In the genomic region with DNA sequence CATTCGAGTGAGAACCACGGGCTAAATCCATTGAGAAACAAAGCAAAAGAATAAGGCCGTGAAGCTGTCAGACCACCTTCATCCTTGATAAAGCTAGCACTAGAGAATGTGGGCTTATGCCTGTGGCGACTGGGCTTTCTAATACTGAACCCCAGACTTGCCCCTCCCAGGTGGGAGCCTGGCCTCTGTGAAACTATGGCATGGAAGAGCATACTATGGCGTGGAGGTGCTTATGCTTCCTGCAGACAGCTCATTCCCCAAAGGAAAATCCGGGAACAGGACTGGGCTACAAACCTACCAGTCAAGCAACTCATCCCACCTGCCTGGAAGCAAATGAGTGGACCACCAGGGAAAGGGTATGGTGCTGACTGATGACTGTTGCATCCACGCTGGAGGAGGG, we compare ENCODE assay signal across 25 cellular contexts.
DNase-seq lines count a peak whose midpoint lies in the region; ATAC-seq and TF ChIP-seq lines count a peak whose summit lies in the region.
"Had no signal": no experiment of that assay in that cellular context is flagged by ENCODE, and none has a peak within 500 bp of the region (broad histone marks: within the 10 kb centered on the region; RNA-seq: fewer than 3 reads in every experiment).

No MANE protein-coding gene starts in this region.

- H3K9me3 ChIP-seq in HCT116 (ENCODE audit: control insufficient read depth in 1 of 2, insufficient read depth in 1 of 2, low read depth in 1 of 2, low read length in 2 of 2): no peaks in the 10 kb centered on the region
- no peaks in the 10 kb centered on the region for H3K9me3 ChIP-seq in adipocyte (ENCODE audit: control insufficient read depth, low read length)
- H3K9me3 ChIP-seq: colonic mucosa, left lung, neutrophil, sigmoid colon, tibial nerve had no signal

- no peak overlapping the region for H2AFZ ChIP-seq in HCT116 (ENCODE audit: low read depth, low read length, poor library complexity, severe bottlenecking)

- no peak for DNase-seq in HCT116 (ENCODE audit: low read depth, low spot score)
- no peak for DNase-seq in adipocyte (ENCODE audit: low read depth)
- no peak for DNase-seq in dorsolateral prefrontal cortex
- no peak for DNase-seq in progenitor cell of endocrine pancreas (ENCODE audit: low spot score, unreplicated experiment)
- DNase-seq in OCI-M1 (lab: John Stamatoyannopoulos, UW): no peak
- DNase-seq in DMS114 treated with DMSO at 0.1 percent for 48 hours (lab: John Stamatoyannopoulos, UW; ENCODE audit: unreplicated experiment): no peak
- DNase-seq: activated CD4-positive, CD25-positive, alpha-beta regulatory T cell; activated CD8-positive, alpha-beta memory T cell treated with anti-CD3 and anti-CD28 coated beads, Interleukin-2, amount 10 ng/mL, durations not matched to agents 7 days and 5 days; activated naive CD8-positive, alpha-beta T cell treated with anti-CD3 and anti-CD28 coated beads, Interleukin-2, amount 50 U/mL, for 24 hours; activated T-cell treated with anti-CD3 and anti-CD28 coated beads, Interleukin-2, amount 50 U/mL, for 48 hours; colonic mucosa; DMS 273 treated with DMSO at 0.1 percent for 48 hours; effector CD8-positive, alpha-beta T cell; Karpas-422; left lung; mesendoderm; NCI-H1436; NCI-H2107; sigmoid colon; stimulated activated CD4-positive, alpha-beta T cell treated with anti-CD3 and anti-CD28 coated beads, Interleukin-4, amount 100 ng/mL, for 24 hours had no signal

- H3K4me3 Mint-ChIP-seq in progenitor cell of endocrine pancreas (ENCODE audit: low read depth): no peak overlapping the region
- H3K4me3 Mint-ChIP-seq: activated CD8-positive, alpha-beta memory T cell treated with anti-CD3 and anti-CD28 coated beads, Interleukin-2, amount 10 ng/mL, durations not matched to agents 7 days and 5 days; activated naive CD8-positive, alpha-beta T cell treated with anti-CD3 and anti-CD28 coated beads, Interleukin-2, amount 50 U/mL, for 24 hours; brain; T-helper 1 cell treated with Interleukin-12 subunit alpha and Interleukin-12 subunit beta and Interleukin-4 antibody, amounts not matched to agents 30 μg/mL and 1 μg/mL, for 36 hours had no signal

- H3K79me2 ChIP-seq in HCT116 (ENCODE audit: insufficient read depth, low read length): no peaks in the 10 kb centered on the region

- H3K36me3 ChIP-seq in HCT116 (ENCODE audit: control insufficient read depth in 1 of 2, insufficient read depth in 2 of 2, low read length in 2 of 2) (no peaks in the 10 kb centered on the region), adipocyte (ENCODE audit: control insufficient read depth, insufficient read depth, low read length, severe bottlenecking) (no peaks in the 10 kb centered on the region)
- H3K36me3 ChIP-seq: colonic mucosa, left lung, neutrophil, sigmoid colon, tibial nerve had no signal

- CTCF ChIA-PET in HCT116 (lab: Charles Lee): interaction anchor here (1.8 kb wide), 1 partner anchor 10 kb away, joined by 5 read pairs; no protein-coding TSS in a partner anchor

- no peak for TF ChIP-seq CTCF in HCT116 (IDR thresholded peaks at IDR 0.05 in 2 of 3, conservative IDR thresholded peaks at IDR 0.05 in 1 of 3; ENCODE audit: borderline replicate concordance in 1 of 3, insufficient read depth in 1 of 3, low read depth in 2 of 3, low read length in 2 of 3)
- TF ChIP-seq CTCF in dorsolateral prefrontal cortex (IDR thresholded peaks at IDR 0.05 in 54 of 56, conservative IDR thresholded peaks at IDR 0.05 in 2 of 56; ENCODE audit: low read depth in 1 of 56, partially characterized antibody in 56 of 56): no peak
- TF ChIP-seq CTCF in progenitor cell of endocrine pancreas (IDR thresholded peaks at IDR 0.05; ENCODE audit: unreplicated experiment): no peak

- H3K27me3 ChIP-seq in HCT116 (ENCODE audit: insufficient read depth, low read length) (no peaks in the 10 kb centered on the region), adipocyte (replicated peaks; ENCODE audit: control insufficient read depth, insufficient read depth, low read length) (no peaks in the 10 kb centered on the region), dorsolateral prefrontal cortex (no peaks in the 10 kb centered on the region)
- H3K27me3 ChIP-seq: colonic mucosa, left lung, neutrophil, sigmoid colon, tibial nerve had no signal

- TF ChIP-seq POLR2A in HCT116 (IDR thresholded peaks at IDR 0.05; ENCODE audit: borderline replicate concordance, extremely low read depth, insufficient read depth, insufficient read length): no peak

- H3K9ac ChIP-seq in HCT116 (ENCODE audit: low read length): no peak overlapping the region
- H3K9ac ChIP-seq in adipocyte (ENCODE audit: low read length): peak overlapping the region; percentile 63

- ATAC-seq in HCT116 (no peak), GM21360 (IDR thresholded peaks at IDR 0.05; ENCODE audit: unreplicated experiment) (no peak)
- ATAC-seq: activated CD8-positive, alpha-beta memory T cell treated with anti-CD3 and anti-CD28 coated beads, Interleukin-2, amount 10 ng/mL, durations not matched to agents 7 days and 5 days; activated naive CD8-positive, alpha-beta T cell treated with anti-CD3 and anti-CD28 coated beads, Interleukin-2, amount 50 U/mL, for 24 hours; left lung had no signal

- no peaks in the 10 kb centered on the region for H3K27me3 Mint-ChIP-seq in progenitor cell of endocrine pancreas

- H3K9me2 ChIP-seq in HCT116 (ENCODE audit: insufficient read depth): no peaks in the 10 kb centered on the region

- peak overlapping the region; percentile 88 for H3K27ac Mint-ChIP-seq in progenitor cell of endocrine pancreas
- H3K27ac Mint-ChIP-seq: activated CD8-positive, alpha-beta memory T cell treated with anti-CD3 and anti-CD28 coated beads, Interleukin-2, amount 10 ng/mL, durations not matched to agents 7 days and 5 days; activated naive CD8-positive, alpha-beta T cell treated with anti-CD3 and anti-CD28 coated beads, Interleukin-2, amount 50 U/mL, for 24 hours; T-helper 1 cell treated with Interleukin-12 subunit alpha and Interleukin-12 subunit beta and Interleukin-4 antibody, amounts not matched to agents 30 μg/mL and 1 μg/mL, for 36 hours had no signal

- H3K4me1 ChIP-seq in HCT116 (ENCODE audit: control insufficient read depth in 1 of 2, insufficient read depth in 2 of 2, low read length in 2 of 2) (peaks cover 5 to 44% of the 10 kb centered on the region in 2 experiments; a peak in 3 of 4 replicates), adipocyte (ENCODE audit: control insufficient read depth, insufficient read depth, low read length) (peaks cover 36% of the 10 kb centered on the region)
- H3K4me1 ChIP-seq: colonic mucosa, left lung, sigmoid colon had no signal

- H3K4me1 Mint-ChIP-seq in progenitor cell of endocrine pancreas (ENCODE audit: low read depth): peaks cover 13% of the 10 kb centered on the region

- no peaks in the 10 kb centered on the region for H3K36me3 Mint-ChIP-seq in progenitor cell of endocrine pancreas (ENCODE audit: insufficient read depth)
- H3K36me3 Mint-ChIP-seq: activated CD8-positive, alpha-beta memory T cell treated with anti-CD3 and anti-CD28 coated beads, Interleukin-2, amount 10 ng/mL, durations not matched to agents 7 days and 5 days had no signal

- peak overlapping the region; percentile 36 for H3K4me2 ChIP-seq in HCT116 (ENCODE audit: low read length)

- H3K27ac ChIP-seq in HCT116 (ENCODE audit: low read depth, low read length) (no peak overlapping the region), dorsolateral prefrontal cortex (peak overlapping the region in 39 of 59 donors; percentile 1 to 84 (median 49))
- H3K27ac ChIP-seq: colonic mucosa, left lung, neutrophil, sigmoid colon had no signal

- no peak for TF ChIP-seq RAD21 in HCT116 (IDR thresholded peaks at IDR 0.05; ENCODE audit: low read depth)

- H4K20me1 ChIP-seq in HCT116 (ENCODE audit: insufficient read depth): no peaks in the 10 kb centered on the region

- H3K4me3 ChIP-seq in HCT116 (replicated peaks in 1 of 2; ENCODE audit: low read depth in 1 of 2, low read length in 2 of 2): no peak overlapping the region
- H3K4me3 ChIP-seq in adipocyte (ENCODE audit: low read length): peak overlapping the region; percentile 22
- H3K4me3 ChIP-seq in dorsolateral prefrontal cortex: no peak overlapping the region
- H3K4me3 ChIP-seq: colonic mucosa, left lung, sigmoid colon, tibial nerve had no signal

- intact Hi-C loops in HCT116 (cut with micrococcal nuclease) (no loop called here), dorsolateral prefrontal cortex (cut with DNase I) (no loop called here)

- RAD21 ChIA-PET in HCT116 (lab: Charles Lee; ENCODE audit: low non-redundant PET in 1 of 2, low total read pairs in 2 of 2, uncharacterized antibody in 2 of 2, unreplicated experiment in 2 of 2): no interaction called here

- POLR2A ChIA-PET in HCT116 (lab: Charles Lee): interaction anchor here (1.4 kb wide), 1 partner anchor 9 kb away, joined by 4 read pairs; no protein-coding TSS in a partner anchor

- no TSS peak for BruUV-seq in HCT116 (replicated peaks; lab: Mats Ljungman, UMichigan)

- peaks cover 3% of the 10 kb centered on the region for H3K9me3 Mint-ChIP-seq in progenitor cell of endocrine pancreas (ENCODE audit: low read depth)
- H3K9me3 Mint-ChIP-seq: activated naive CD8-positive, alpha-beta T cell treated with anti-CD3 and anti-CD28 coated beads, Interleukin-2, amount 50 U/mL, for 24 hours; T-helper 1 cell treated with Interleukin-12 subunit alpha and Interleukin-12 subunit beta and Interleukin-4 antibody, amounts not matched to agents 30 μg/mL and 1 μg/mL, for 36 hours had no signal

TF ChIP-seq in HCT116, 20 proteins besides CTCF, POLR2A, EP300 and RAD21 (continues in another document):
- no peak for TF ChIP-seq SIN3A (IDR thresholded peaks at IDR 0.05; ENCODE audit: low read depth)
- no peak for TF ChIP-seq CEBPB (IDR thresholded peaks at IDR 0.05; ENCODE audit: low read depth)
- TF ChIP-seq, protein P1, sequence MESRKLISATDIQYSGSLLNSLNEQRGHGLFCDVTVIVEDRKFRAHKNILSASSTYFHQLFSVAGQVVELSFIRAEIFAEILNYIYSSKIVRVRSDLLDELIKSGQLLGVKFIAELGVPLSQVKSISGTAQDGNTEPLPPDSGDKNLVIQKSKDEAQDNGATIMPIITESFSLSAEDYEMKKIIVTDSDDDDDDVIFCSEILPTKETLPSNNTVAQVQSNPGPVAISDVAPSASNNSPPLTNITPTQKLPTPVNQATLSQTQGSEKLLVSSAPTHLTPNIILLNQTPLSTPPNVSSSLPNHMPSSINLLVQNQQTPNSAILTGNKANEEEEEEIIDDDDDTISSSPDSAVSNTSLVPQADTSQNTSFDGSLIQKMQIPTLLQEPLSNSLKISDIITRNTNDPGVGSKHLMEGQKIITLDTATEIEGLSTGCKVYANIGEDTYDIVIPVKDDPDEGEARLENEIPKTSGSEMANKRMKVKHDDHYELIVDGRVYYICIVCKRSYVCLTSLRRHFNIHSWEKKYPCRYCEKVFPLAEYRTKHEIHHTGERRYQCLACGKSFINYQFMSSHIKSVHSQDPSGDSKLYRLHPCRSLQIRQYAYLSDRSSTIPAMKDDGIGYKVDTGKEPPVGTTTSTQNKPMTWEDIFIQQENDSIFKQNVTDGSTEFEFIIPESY (IDR thresholded peaks at IDR 0.05; ENCODE audit: extremely low read depth, insufficient replicate concordance, low read length): no peak
- no peak for TF ChIP-seq ZFX (IDR thresholded peaks at IDR 0.05)
- TF ChIP-seq EZH2phosphoT487 (IDR thresholded peaks at IDR 0.05; ENCODE audit: borderline replicate concordance): no peak
- no peak for TF ChIP-seq EGR1 (IDR thresholded peaks at IDR 0.05; ENCODE audit: low read depth)
